ENCODE assay signal across 22 cellular contexts in genomic region chr17:52207786-52208185, GRCh38. TPM values are rescaled to one million over a fixed set of nuclear protein-coding genes. Genes with fewer than 3 reads are reported as not detected.
DNase-seq lines count a peak whose midpoint lies in the region; ATAC-seq lines count a peak whose summit lies in the region.
"Had no signal": no experiment of that assay in that cellular context is flagged by ENCODE, and none has a peak within 500 bp of the region (broad histone marks: within the 10 kb centered on the region; RNA-seq: fewer than 3 reads in every experiment).

No MANE protein-coding gene starts in this region.

- DNase-seq in NCI-H82 (lab: John Stamatoyannopoulos, UW): peak; percentile 71
- DNase-seq in NCI-H82 treated with DMSO at 0.1 percent for 48 hours (lab: John Stamatoyannopoulos, UW; ENCODE audit: unreplicated experiment): no peak
- DNase-seq in cerebellar cortex (ENCODE audit: low spot score): peak; percentile 93
- peak; percentile 2 for DNase-seq in occipital lobe (lab: John Stamatoyannopoulos, UW)
- no peak for DNase-seq in T-helper 2 cell treated with Interferon-gamma antibody and Interleukin-4, amounts not matched to agents 5 μg/mL and 100 μg/mL, for 36 hours (ENCODE audit: low spot score)
- no peak for DNase-seq in stimulated activated naive CD8-positive, alpha-beta T cell treated with anti-CD3 and anti-CD28 coated beads, Interleukin-15, Interleukin-2, amounts not matched to agents 100 U/mL and 50 U/mL, for 24 hours
- no peak for DNase-seq in sciatic nerve (ENCODE audit: low spot score)
- DNase-seq: 8988T; ACHN; AML-193; BE2C; CD4-positive, alpha-beta T cell; CD8-positive, alpha-beta memory T cell; DMS153; DND-41; GDM1; GM23248; H7; HCEC 1CT had no signal

- no peaks in the 10 kb centered on the region for H3K36me3 Mint-ChIP-seq in T-helper 2 cell treated with Interferon-gamma antibody and Interleukin-4, amounts not matched to agents 5 μg/mL and 100 μg/mL, for 36 hours (ENCODE audit: low read depth)
- H3K36me3 Mint-ChIP-seq: CD14-positive monocyte; CD8-positive, alpha-beta memory T cell had no signal

- no peaks in the 10 kb centered on the region for H3K4me1 Mint-ChIP-seq in T-helper 2 cell treated with Interferon-gamma antibody and Interleukin-4, amounts not matched to agents 5 μg/mL and 100 μg/mL, for 36 hours (ENCODE audit: low read depth)
- H3K4me1 Mint-ChIP-seq: CD14-positive monocyte; CD8-positive, alpha-beta memory T cell had no signal

- H3K27ac Mint-ChIP-seq in T-helper 2 cell treated with Interferon-gamma antibody and Interleukin-4, amounts not matched to agents 5 μg/mL and 100 μg/mL, for 36 hours: no peak overlapping the region
- H3K27ac Mint-ChIP-seq: CD14-positive monocyte; CD4-positive, alpha-beta T cell; CD8-positive, alpha-beta memory T cell had no signal

- H3K27me3 Mint-ChIP-seq in T-helper 2 cell treated with Interferon-gamma antibody and Interleukin-4, amounts not matched to agents 5 μg/mL and 100 μg/mL, for 36 hours (ENCODE audit: low read depth): no peaks in the 10 kb centered on the region
- H3K27me3 Mint-ChIP-seq: CD4-positive, alpha-beta T cell had no signal

- intact Hi-C loops in sciatic nerve (cut with DNase I): no loop called here

- no peaks in the 10 kb centered on the region for H3K9me3 Mint-ChIP-seq in T-helper 2 cell treated with Interferon-gamma antibody and Interleukin-4, amounts not matched to agents 5 μg/mL and 100 μg/mL, for 36 hours

- no peak for ATAC-seq in stimulated activated naive CD8-positive, alpha-beta T cell treated with anti-CD3 and anti-CD28 coated beads, Interleukin-15, Interleukin-2, amounts not matched to agents 100 U/mL and 50 U/mL, for 24 hours
- no peak for ATAC-seq in sciatic nerve
- ATAC-seq: A549, GM12878 had no signal

- no peak overlapping the region for H3K4me3 Mint-ChIP-seq in T-helper 2 cell treated with Interferon-gamma antibody and Interleukin-4, amounts not matched to agents 5 μg/mL and 100 μg/mL, for 36 hours
- H3K4me3 Mint-ChIP-seq: CD14-positive monocyte; CD4-positive, alpha-beta T cell; CD8-positive, alpha-beta memory T cell had no signal

RNA-seq across cellular contexts. Expression of gene CA10, which starts 49.3 kb away (rescaled TPM):
- total RNA-seq in occipital lobe (5.0 TPM), sciatic nerve (not detected)
- total RNA-seq: CD4-positive, alpha-beta T cell; GM12878; GM23248 had no signal

Comparison
In these comparisons a context has a peak if more than half of its experiments do, and no peak if none do; other contexts are left out.
1. DNase-seq: peak in NCI-H82 (single experiment), cerebellar cortex (single experiment) and occipital lobe (single experiment); none in NCI-H82 treated with DMSO at 0.1 percent for 48 hours (single experiment), T-helper 2 cell treated with Interferon-gamma antibody and Interleukin-4, amounts not matched to agents 5 μg/mL and 100 μg/mL, for 36 hours (single experiment), stimulated activated naive CD8-positive, alpha-beta T cell treated with anti-CD3 and anti-CD28 coated beads, Interleukin-15, Interleukin-2, amounts not matched to agents 100 U/mL and 50 U/mL, for 24 hours (single experiment) and sciatic nerve (single experiment).